12 cellular contexts compared by ENCODE assay signal in genomic region chr15:38702178-38702912, GRCh38.
DNase-seq lines count a peak whose midpoint lies in the region; ATAC-seq and TF ChIP-seq lines count a peak whose summit lies in the region.
"Had no signal": no experiment of that assay in that cellular context is flagged by ENCODE, and none has a peak within 500 bp of the region (broad histone marks: within the 10 kb centered on the region; RNA-seq: fewer than 3 reads in every experiment).

No MANE protein-coding gene starts in this region.

- H4K20me1 ChIP-seq in GM23338 (replicated peaks; ENCODE audit: insufficient read depth), result no peaks in the 10 kb centered on the region

- ATAC-seq in GM23338 (peak; percentile 58), GM19467 (IDR thresholded peaks at IDR 0.05; ENCODE audit: unreplicated experiment) (no peak)
- ATAC-seq: CD8-positive, alpha-beta T cell; naive thymus-derived CD8-positive, alpha-beta T cell; Panc1 had no signal

- peaks cover 30% of the 10 kb centered on the region for H3K4me1 ChIP-seq in GM23338 (ENCODE audit: insufficient read depth)

- 0 out of 2 replicates have a peak overlapping the region, but pooled peaks have one; percentile 7 for H3K4me2 ChIP-seq in GM23338

- H3K27ac Mint-ChIP-seq in GM23338 (no peak overlapping the region), nephron progenitor cell (peak overlapping the region; percentile 39)
- H3K27ac Mint-ChIP-seq: CD8-positive, alpha-beta T cell; naive thymus-derived CD8-positive, alpha-beta T cell had no signal

- H3K27ac ChIP-seq in GM23338 (ENCODE audit: low read depth), result no peak overlapping the region

- no peaks in the 10 kb centered on the region for H3K36me3 ChIP-seq in GM23338 (ENCODE audit: insufficient read depth)

- no peaks in the 10 kb centered on the region for H3K9me2 ChIP-seq in GM23338 (ENCODE audit: insufficient read depth)

- H3K4me3 Mint-ChIP-seq in GM23338 (no peak overlapping the region), nephron progenitor cell (no peak overlapping the region)
- H3K4me3 Mint-ChIP-seq: CD8-positive, alpha-beta T cell; naive thymus-derived CD8-positive, alpha-beta T cell had no signal

- H3K27me3 ChIP-seq in GM23338 (ENCODE audit: insufficient read depth), result no peaks in the 10 kb centered on the region

- H3K36me3 Mint-ChIP-seq in GM23338 (ENCODE audit: low read depth), result no peaks in the 10 kb centered on the region
- H3K36me3 Mint-ChIP-seq in nephron progenitor cell (ENCODE audit: low read depth), result no peaks in the 10 kb centered on the region
- H3K36me3 Mint-ChIP-seq: CD8-positive, alpha-beta T cell; naive thymus-derived CD8-positive, alpha-beta T cell had no signal

- H3K9me3 Mint-ChIP-seq in GM23338, result no peaks in the 10 kb centered on the region
- H3K9me3 Mint-ChIP-seq in nephron progenitor cell, result no peaks in the 10 kb centered on the region
- H3K9me3 Mint-ChIP-seq: CD8-positive, alpha-beta T cell; naive thymus-derived CD8-positive, alpha-beta T cell had no signal

- H3K27me3 Mint-ChIP-seq in GM23338 (ENCODE audit: insufficient read depth, low read depth, poor library complexity), result peaks cover 8% of the 10 kb centered on the region
- peaks cover 11% of the 10 kb centered on the region for H3K27me3 Mint-ChIP-seq in nephron progenitor cell (ENCODE audit: low read depth, poor library complexity)
- H3K27me3 Mint-ChIP-seq: naive thymus-derived CD8-positive, alpha-beta T cell had no signal

- DNase-seq in GM23338 (ENCODE audit: low spot score), result peak; percentile 37
- DNase-seq in NCI-H2227 treated with DMSO at 0.1 percent for 48 hours (lab: John Stamatoyannopoulos, UW), result peak; percentile 28
- peak; percentile 19 for DNase-seq in cerebellum (ENCODE audit: low spot score)
- no peak for DNase-seq in nephron progenitor cell
- no peak for DNase-seq in NCI-H1092 treated with DMSO at 0.1 percent for 48 hours (lab: John Stamatoyannopoulos, UW)
- no peak for DNase-seq in activated CD8-positive, alpha-beta memory T cell treated with anti-CD3 and anti-CD28 coated beads, Interleukin-2, amount 50 U/mL, for 48 hours
- no peak for DNase-seq in HCEC 1CT
- DNase-seq: activated T-cell treated with anti-CD3 and anti-CD28 coated beads for 4 hours; CD8-positive, alpha-beta T cell; naive thymus-derived CD8-positive, alpha-beta T cell had no signal

- TF ChIP-seq CTCF in GM23338 (conservative IDR thresholded peaks at IDR 0.05; ENCODE audit: low read depth in 2 of 2), result no peak
- no peak for TF ChIP-seq CTCF in nephron progenitor cell (IDR thresholded peaks at IDR 0.05)

- H3K4me1 Mint-ChIP-seq in GM23338 (peaks cover 33% of the 10 kb centered on the region), nephron progenitor cell (peaks cover 17% of the 10 kb centered on the region)

- H3K79me2 ChIP-seq in GM23338 (replicated peaks; ENCODE audit: insufficient read depth), result no peaks in the 10 kb centered on the region

- no peaks in the 10 kb centered on the region for H3F3A ChIP-seq in GM23338 (replicated peaks; ENCODE audit: low read depth)

- no peak overlapping the region for H3K4me3 ChIP-seq in GM23338

- H2AFZ ChIP-seq in GM23338, result peak overlapping the region; percentile 3; the same call in 1 of the 2 replicates

TF ChIP-seq in GM23338, 12 proteins besides CTCF, POLR2A, EP300 and RAD21:
- TF ChIP-seq EZH2phosphoT487 (IDR thresholded peaks at IDR 0.05; ENCODE audit: unreplicated experiment) (no peak), ZNF462 (CRISPR knock-in tag; IDR thresholded peaks at IDR 0.05) (no peak), ZNF114 (CRISPR knock-in tag; IDR thresholded peaks at IDR 0.05) (no peak), NANOG (IDR thresholded peaks at IDR 0.05; ENCODE audit: borderline replicate concordance) (no peak), EZH2 (IDR thresholded peaks at IDR 0.05; ENCODE audit: low read depth, unreplicated experiment) (no peak)

Comparison
In these comparisons a context has a peak if more than half of its experiments do, and no peak if none do; other contexts are left out.
1. DNase-seq: peak in GM23338 (single experiment), NCI-H2227 treated with DMSO at 0.1 percent for 48 hours (single experiment) and cerebellum (single experiment); none in nephron progenitor cell (single experiment), NCI-H1092 treated with DMSO at 0.1 percent for 48 hours (single experiment), activated CD8-positive, alpha-beta memory T cell treated with anti-CD3 and anti-CD28 coated beads, Interleukin-2, amount 50 U/mL, for 48 hours (single experiment) and HCEC 1CT (single experiment).